8 cellular contexts compared by ENCODE assay signal in genomic region chr17:35142467-35142796, GRCh38. TPM values are rescaled to one million over a fixed set of nuclear protein-coding genes. Genes with fewer than 3 reads are reported as not detected.
DNase-seq lines count a peak whose midpoint lies in the region; ATAC-seq and TF ChIP-seq lines count a peak whose summit lies in the region.

No MANE protein-coding gene starts in this region.

- peaks cover 3 to 34% (median 19%) of the 10 kb centered on the region in 9 donors for H3K4me1 ChIP-seq in heart right ventricle
- peaks cover 7% of the 10 kb centered on the region for H3K4me1 ChIP-seq in adipocyte (ENCODE audit: control insufficient read depth, insufficient read depth, low read length)
- H3K4me1 ChIP-seq in upper lobe of right lung, result peaks cover 13% of the 10 kb centered on the region
- peaks cover 4 to 27% of the 10 kb centered on the region in 2 donors for H3K4me1 ChIP-seq in left lung

- H3K27me3 ChIP-seq in heart right ventricle, result no peaks in the 10 kb centered on the region
- peaks cover 9% of the 10 kb centered on the region for H3K27me3 ChIP-seq in adipocyte (replicated peaks; ENCODE audit: control insufficient read depth, insufficient read depth, low read length)
- H3K27me3 ChIP-seq in upper lobe of right lung, result no peaks in the 10 kb centered on the region
- no peaks in the 10 kb centered on the region for H3K27me3 ChIP-seq in left lung

- TF ChIP-seq CTCF in heart right ventricle (IDR thresholded peaks at IDR 0.05) (peak in 3 of 9 donors; percentile 2 to 36 (median 4)), mesothelial cell of epicardium (IDR thresholded peaks at IDR 0.05; ENCODE audit: unreplicated experiment) (peak; percentile 21), upper lobe of right lung (IDR thresholded peaks at IDR 0.05) (no peak), left lung (IDR thresholded peaks at IDR 0.05) (no peak)

- H3K27ac ChIP-seq in heart right ventricle (no peak overlapping the region), upper lobe of right lung (no peak overlapping the region), left lung (no peak overlapping the region)

- H3K27ac Mint-ChIP-seq in mesothelial cell of epicardium, result no peak overlapping the region

- 67 to 69% methylated on average over 8 of the region's 8 CpGs for WGBS in heart right ventricle, 2 donors

- DNase-seq in heart right ventricle (no peak), Right ventricle myocardium superior (no peak), adipocyte (ENCODE audit: low read depth) (no peak), mesothelial cell of epicardium (ENCODE audit: low spot score in 2 of 2, unreplicated experiment in 2 of 2) (no peak), upper lobe of right lung (no peak), CD1c-positive myeloid dendritic cell (ENCODE audit: extremely low spot score) (no peak), left lung (no peak)

- H3K9me3 Mint-ChIP-seq in mesothelial cell of epicardium, result no peaks in the 10 kb centered on the region

- peaks cover 5% of the 10 kb centered on the region for H3K36me3 Mint-ChIP-seq in mesothelial cell of epicardium

- H3K4me3 ChIP-seq in heart right ventricle (peak overlapping the region in 9 of 10 donors; percentile 69 to 100 (median 85)), adipocyte (ENCODE audit: low read length) (peak overlapping the region; percentile 99), upper lobe of right lung (peak overlapping the region; percentile 69), left lung (peak overlapping the region in 1 of 2 donors; percentile 90)

- ATAC-seq in heart right ventricle, result no peak
- ATAC-seq in Right ventricle myocardium superior (ENCODE audit: poor library complexity), result no peak
- ATAC-seq in upper lobe of right lung, result no peak
- no peak for ATAC-seq in left lung
- no peak for ATAC-seq in GM19395 (IDR thresholded peaks at IDR 0.05; ENCODE audit: unreplicated experiment)

- H3K4me3 Mint-ChIP-seq in mesothelial cell of epicardium, result peak overlapping the region; percentile 79

- intact Hi-C loops in heart right ventricle (cut with DNase I) (loop anchor here in 2 of 10 donors (5.0 kb wide), 1 partner anchor 100 kb away; the partner anchor contains the start of gene SLFN5 (in 2 of the 2)), Right ventricle myocardium superior (cut with DNase I) (no loop called here), upper lobe of right lung (cut with DNase I) (no loop called here), left lung (cut with DNase I) (no loop called here)

- peaks cover 0 to 26% (median 22%) of the 10 kb centered on the region in 9 donors for H3K36me3 ChIP-seq in heart right ventricle
- H3K36me3 ChIP-seq in adipocyte (ENCODE audit: control insufficient read depth, insufficient read depth, low read length, severe bottlenecking), result peaks cover 25% of the 10 kb centered on the region
- H3K36me3 ChIP-seq in upper lobe of right lung, result peaks cover 18% of the 10 kb centered on the region
- peaks cover 0 to 21% of the 10 kb centered on the region in 2 donors for H3K36me3 ChIP-seq in left lung

- peaks cover 7% of the 10 kb centered on the region for H3K4me1 Mint-ChIP-seq in mesothelial cell of epicardium

- H3K27me3 Mint-ChIP-seq in mesothelial cell of epicardium (ENCODE audit: low read depth), result peaks cover 4% of the 10 kb centered on the region

- H3K9me3 ChIP-seq in heart right ventricle, result no peaks in the 10 kb centered on the region
- no peaks in the 10 kb centered on the region for H3K9me3 ChIP-seq in adipocyte (ENCODE audit: control insufficient read depth, low read length)
- no peaks in the 10 kb centered on the region for H3K9me3 ChIP-seq in upper lobe of right lung
- no peaks in the 10 kb centered on the region for H3K9me3 ChIP-seq in left lung

- peak overlapping the region; percentile 25 for H3K9ac ChIP-seq in adipocyte (ENCODE audit: low read length)

RNA-seq across cellular contexts. Expression of gene NLE1, which starts 0.3 kb away (rescaled TPM):
- 1 to 10 TPM; 2.7 to 5.1 (median 4.2) TPM for total RNA-seq in heart right ventricle
- polyA plus RNA-seq in heart right ventricle, result 1 to 10 TPM; 1.8 to 7.5 TPM
- total RNA-seq in Right ventricle myocardium superior, result 3.5 TPM
- 22.4 to 23.8 TPM (median 22.9 TPM) in 3 replicates for total RNA-seq in mesothelial cell of epicardium
- 10.1 TPM for total RNA-seq in upper lobe of right lung
- 10 to 100 TPM in 1 of 2 donors, 1 to 10 TPM in 1; 8.7 to 15.3 TPM for total RNA-seq in left lung

RNA-seq across cellular contexts. Expression of gene UNC45B, which starts 5.2 kb away (rescaled TPM):
- total RNA-seq in heart right ventricle, result 100 to 1,000 TPM; 174 to 303 (median 251) TPM
- polyA plus RNA-seq in heart right ventricle, result 10 to 100 TPM; 27.8 to 35.0 TPM
- total RNA-seq in Right ventricle myocardium superior, result 223 TPM
- not detected in 3 replicates for total RNA-seq in mesothelial cell of epicardium
- 0.14 TPM for total RNA-seq in upper lobe of right lung
- under 1 TPM; 0.20 to 0.65 TPM for total RNA-seq in left lung

RNA-seq across cellular contexts. Expression of gene FNDC8, which starts 21.0 kb away (rescaled TPM):
- total RNA-seq in heart right ventricle (not detected), Right ventricle myocardium superior (not detected), mesothelial cell of epicardium (not detected in 3 replicates), upper lobe of right lung (not detected), left lung (not detected)
- not detected for polyA plus RNA-seq in heart right ventricle

RNA-seq across cellular contexts. Expression of gene RAD51D, which starts 22.8 kb away (rescaled TPM):
- total RNA-seq in heart right ventricle (1 to 10 TPM; 3.2 to 9.6 (median 5.6) TPM), Right ventricle myocardium superior (4.4 TPM), mesothelial cell of epicardium (12.0 to 17.2 TPM (median 14.8 TPM) in 3 replicates), upper lobe of right lung (19.1 TPM), left lung (10 to 100 TPM; 13.6 to 20.8 TPM)
- polyA plus RNA-seq in heart right ventricle, result 1 to 10 TPM; 3.0 to 4.3 TPM

RNA-seq across cellular contexts. Expression of gene SLC35G3, which starts 51.8 kb away (rescaled TPM):
- total RNA-seq in heart right ventricle, result not detected
- polyA plus RNA-seq in heart right ventricle, result not detected
- total RNA-seq in Right ventricle myocardium superior, result not detected
- not detected in 3 replicates for total RNA-seq in mesothelial cell of epicardium
- total RNA-seq in upper lobe of right lung, result not detected
- not detected for total RNA-seq in left lung

Comparison
In these comparisons a context has a peak if more than half of its experiments do, and no peak if none do; other contexts are left out.
1. RNA of gene UNC45B, which starts 5.2 kb away (total RNA-seq): 174 to 303 TPM in heart right ventricle and 223 TPM in Right ventricle myocardium superior (single experiment); 0.20 to 0.65 TPM in left lung, 0.14 TPM in upper lobe of right lung (single experiment) and not detected in mesothelial cell of epicardium; every median in the first group is over 100 times any median in the second.